Comparison of ENCODE assay signal across 8 cellular contexts in genomic region chr1:40161888-40162397, GRCh38. TPM values are rescaled to one million over a fixed set of nuclear protein-coding genes. Genes with fewer than 3 reads are reported as not detected.
DNase-seq lines count a peak whose midpoint lies in the region; ATAC-seq and TF ChIP-seq lines count a peak whose summit lies in the region.

No MANE protein-coding gene starts in this region.

- POLR2A ChIA-PET in Caco-2 (lab: Charles Lee), result interaction anchor here (1.1 kb wide), 1 partner anchor 8 kb away, joined by 7 read pairs; no protein-coding TSS in a partner anchor

- H3K4me1 ChIP-seq in Caco-2 (peaks cover 5% of the 10 kb centered on the region; the same call in 1 of the 2 replicates), muscle layer of colon (ENCODE audit: insufficient read depth, low read length) (peaks cover 33% of the 10 kb centered on the region)

- no peak for DNase-seq in Caco-2
- peak; percentile 32 for DNase-seq in HPDE6-E6E7 (ENCODE audit: extremely low spot score)
- DNase-seq in choroid plexus epithelial cell (ENCODE audit: low read depth), result peak; percentile 23
- DNase-seq in NCI-H2227 (lab: John Stamatoyannopoulos, UW; ENCODE audit: unreplicated experiment), result no peak
- DNase-seq in AG20443 (ENCODE audit: low spot score), result no peak
- DNase-seq in activated naive CD4-positive, alpha-beta T cell treated with anti-CD3 and anti-CD28 coated beads, Interleukin-2, amount 50 U/mL, for 72 hours (ENCODE audit: low spot score in 2 of 2), result no peak
- DNase-seq in GM19240 (ENCODE audit: insufficient read length, low spot score), result no peak

- H3K4me3 ChIP-seq in Caco-2 (ENCODE audit: low read depth, low read length) (peak overlapping the region; percentile 74), choroid plexus epithelial cell (ENCODE audit: low read depth, low read length) (peak overlapping the region; percentile 92), muscle layer of colon (ENCODE audit: low read depth in 1 of 2, low read length in 2 of 2) (peak overlapping the region; percentile 94 to 97)

- H3K27ac ChIP-seq in muscle layer of colon (ENCODE audit: low read depth, low read length), result peak overlapping the region; percentile 67

- ATAC-seq in activated naive CD4-positive, alpha-beta T cell treated with anti-CD3 and anti-CD28 coated beads, Interleukin-2, amount 50 U/mL, for 72 hours, result no peak

- H3K36me3 ChIP-seq in Caco-2 (ENCODE audit: control insufficient read depth, insufficient read depth, low read length), result no peaks in the 10 kb centered on the region
- no peaks in the 10 kb centered on the region for H3K36me3 ChIP-seq in muscle layer of colon (ENCODE audit: insufficient read depth, low read length)

- no peaks in the 10 kb centered on the region for H3K9me3 ChIP-seq in Caco-2
- no peaks in the 10 kb centered on the region for H3K9me3 ChIP-seq in muscle layer of colon (ENCODE audit: low read length)

- H3K36me3 Mint-ChIP-seq in Caco-2 (ENCODE audit: insufficient read depth, unreplicated experiment), result peaks cover 12% of the 10 kb centered on the region
- peaks cover 7 to 9% of the 10 kb centered on the region in 2 donors for H3K36me3 Mint-ChIP-seq in activated naive CD4-positive, alpha-beta T cell treated with anti-CD3 and anti-CD28 coated beads, Interleukin-2, amount 50 U/mL, for 72 hours

- no peak for TF ChIP-seq CTCF in Caco-2 (IDR thresholded peaks at IDR 0.05; ENCODE audit: insufficient read depth in 1 of 2, low read depth in 1 of 2, low read length in 1 of 2, severe bottlenecking in 1 of 2, unreplicated experiment in 1 of 2)
- TF ChIP-seq CTCF in choroid plexus epithelial cell (conservative IDR thresholded peaks at IDR 0.05; ENCODE audit: low read depth, low read length), result peak; percentile 9

- H3K9me3 Mint-ChIP-seq in Caco-2 (ENCODE audit: unreplicated experiment), result no peaks in the 10 kb centered on the region
- no peaks in the 10 kb centered on the region for H3K9me3 Mint-ChIP-seq in activated naive CD4-positive, alpha-beta T cell treated with anti-CD3 and anti-CD28 coated beads, Interleukin-2, amount 50 U/mL, for 72 hours

- H3K27ac Mint-ChIP-seq in Caco-2 (ENCODE audit: unreplicated experiment), result no peak overlapping the region
- H3K27ac Mint-ChIP-seq in activated naive CD4-positive, alpha-beta T cell treated with anti-CD3 and anti-CD28 coated beads, Interleukin-2, amount 50 U/mL, for 72 hours, result no peak overlapping the region

- peak overlapping the region; percentile 86 for H3K9ac ChIP-seq in muscle layer of colon (ENCODE audit: low read length)

- no peak overlapping the region for H3K4me3 Mint-ChIP-seq in Caco-2 (ENCODE audit: unreplicated experiment)

- H3K27me3 ChIP-seq in Caco-2 (replicated peaks; ENCODE audit: control insufficient read depth, insufficient read depth, low read length), result no peaks in the 10 kb centered on the region
- H3K27me3 ChIP-seq in muscle layer of colon (ENCODE audit: control insufficient read depth in 1 of 2, insufficient read depth in 2 of 2, low read length in 2 of 2), result no peaks in the 10 kb centered on the region

- intact Hi-C loops in Caco-2 (cut with micrococcal nuclease; ENCODE audit: unreplicated experiment), result loop anchor here (1.0 kb wide), 1 partner anchor 96 kb away; the partner anchor contains the start of gene ZMPSTE24

- no peaks in the 10 kb centered on the region for H3K27me3 Mint-ChIP-seq in Caco-2 (ENCODE audit: insufficient read depth, unreplicated experiment)

- no TSS peak for BruUV-seq in Caco-2 (replicated peaks; lab: Mats Ljungman, UMichigan)

- CTCF ChIA-PET in Caco-2 (lab: Charles Lee), result interaction anchor here (1.6 kb wide), 1 partner anchor 10 kb away, joined by 4 read pairs; no protein-coding TSS in a partner anchor

- H3K4me1 Mint-ChIP-seq in Caco-2 (ENCODE audit: low read depth, unreplicated experiment), result peaks cover 13% of the 10 kb centered on the region

RNA-seq across cellular contexts. Expression of gene RLF, which starts 0.8 kb away (rescaled TPM):
- 11.6 and 12.8 TPM in 2 replicates for total RNA-seq in Caco-2 (2022)
- 10 to 100 TPM; 23.6 to 26.1 TPM for total RNA-seq in activated naive CD4-positive, alpha-beta T cell treated with anti-CD3 and anti-CD28 coated beads, Interleukin-2, amount 50 U/mL, for 72 hours

Comparison
In these comparisons a context has a peak if more than half of its experiments do, and no peak if none do; other contexts are left out.
1. DNase-seq: peak in HPDE6-E6E7 (single experiment) and choroid plexus epithelial cell (single experiment); none in Caco-2 (0 of 2), NCI-H2227 (single experiment), AG20443 (single experiment), activated naive CD4-positive, alpha-beta T cell treated with anti-CD3 and anti-CD28 coated beads, Interleukin-2, amount 50 U/mL, for 72 hours (0 of 2) and GM19240 (single experiment).
2. Peak in every context shown above with its lines, with median percentiles within 50 percentile points of each other: H3K4me3 ChIP-seq.